Comparison of ENCODE assay signal across 10 cellular contexts in genomic region chr14:74988131-74988530, GRCh38. TPM values are rescaled to one million over a fixed set of nuclear protein-coding genes. Genes with fewer than 3 reads are reported as not detected.
DNase-seq lines count a peak whose midpoint lies in the region; ATAC-seq, FAIRE-seq and TF ChIP-seq lines count a peak whose summit lies in the region.
"Had no signal": no experiment of that assay in that cellular context is flagged by ENCODE, and none has a peak within 500 bp of the region (broad histone marks: within the 10 kb centered on the region; RNA-seq: fewer than 3 reads in every experiment).

No MANE protein-coding gene starts in this region.

- peak; percentile 32 for FAIRE-seq in urothelium cell line (lab: Jason Lieb, UNC)

- intact Hi-C loops in colonic mucosa (cut with DNase I): no loop called here

- H3K27ac ChIP-seq in RWPE2 (ENCODE audit: poor library complexity, severe bottlenecking) (peak overlapping the region; percentile 53), colonic mucosa (no peak overlapping the region)
- H3K27ac ChIP-seq: upper lobe of right lung had no signal

- no peak overlapping the region for H3K9ac ChIP-seq in colonic mucosa (ENCODE audit: low read depth in 2 of 2, low read length in 2 of 2)

- H3K36me3 ChIP-seq in RWPE2 (ENCODE audit: low read depth): no peaks in the 10 kb centered on the region
- H3K36me3 ChIP-seq in colonic mucosa: no peaks in the 10 kb centered on the region
- H3K36me3 ChIP-seq: upper lobe of right lung had no signal

- H3K27me3 ChIP-seq in RWPE2 (ENCODE audit: insufficient read depth, poor library complexity, severe bottlenecking) (no peaks in the 10 kb centered on the region), colonic mucosa (no peaks in the 10 kb centered on the region)
- H3K27me3 ChIP-seq: upper lobe of right lung had no signal

- peak; percentile 99 for ATAC-seq in RWPE2 (ENCODE audit: low read depth)
- ATAC-seq in GM18519 (IDR thresholded peaks at IDR 0.05; ENCODE audit: low FRiP score, unreplicated experiment): no peak
- ATAC-seq: upper lobe of right lung had no signal

- no peak overlapping the region for H3K4me3 ChIP-seq in RWPE2 (ENCODE audit: severe bottlenecking)
- no peak overlapping the region for H3K4me3 ChIP-seq in fibroblast of the aortic adventitia (ENCODE audit: low read depth, low read length)
- no peak overlapping the region for H3K4me3 ChIP-seq in colonic mucosa
- H3K4me3 ChIP-seq: upper lobe of right lung had no signal

- H3K9me3 ChIP-seq in RWPE2 (ENCODE audit: severe bottlenecking) (no peaks in the 10 kb centered on the region), colonic mucosa (no peaks in the 10 kb centered on the region)
- H3K9me3 ChIP-seq: upper lobe of right lung had no signal

- H3K4me1 ChIP-seq in RWPE2 (ENCODE audit: insufficient read depth, poor library complexity, severe bottlenecking) (peaks cover 21% of the 10 kb centered on the region), colonic mucosa (no peaks in the 10 kb centered on the region)
- H3K4me1 ChIP-seq: upper lobe of right lung had no signal

- DNase-seq in SIG-M5 treated with dmso at 0.1 percent for 504 hours (lab: John Stamatoyannopoulos, UW; ENCODE audit: unreplicated experiment): peak; percentile 38
- DNase-seq in SIG-M5 (lab: John Stamatoyannopoulos, UW): no peak
- peak; percentile 74 for DNase-seq in RWPE2 (ENCODE audit: low spot score)
- DNase-seq in fibroblast of the aortic adventitia (ENCODE audit: low read depth): peak; percentile 52
- DNase-seq in urothelium cell line (ENCODE audit: low spot score): peak; percentile 76
- DNase-seq in NCI-H2081 (lab: John Stamatoyannopoulos, UW): no peak
- DNase-seq in colonic mucosa: no peak
- DNase-seq: occipital lobe, upper lobe of right lung had no signal

- TF ChIP-seq CTCF in RWPE2 (IDR thresholded peaks at IDR 0.05; ENCODE audit: poor library complexity, severe bottlenecking) (no peak), fibroblast of the aortic adventitia (IDR thresholded peaks at IDR 0.05; ENCODE audit: insufficient read depth, low read length) (no peak), colonic mucosa (IDR thresholded peaks at IDR 0.05) (no peak)

RNA-seq across cellular contexts. Expression of gene EIF2B2, which starts 14.6 kb away (rescaled TPM):
- 16.4 and 34.2 TPM in 2 replicates for total RNA-seq in fibroblast of the aortic adventitia (ENCODE audit: low replicate concordance)
- total RNA-seq in colonic mucosa: 10 to 100 TPM; 34.0 to 48.9 TPM

RNA-seq across cellular contexts. Expression of gene PGF, which starts 32.7 kb away (rescaled TPM):
- total RNA-seq in fibroblast of the aortic adventitia (ENCODE audit: low replicate concordance) (0.36 and 2.1 TPM in 2 replicates), colonic mucosa (1 to 10 TPM in 1 of 2 donors, under 1 TPM in 1; 0.57 to 2.2 TPM)

Comparison
In these comparisons a context has a peak if more than half of its experiments do, and no peak if none do; other contexts are left out.
1. DNase-seq: peak in SIG-M5 treated with dmso at 0.1 percent for 504 hours (single experiment), RWPE2 (single experiment), fibroblast of the aortic adventitia (single experiment) and urothelium cell line (single experiment); none in SIG-M5 (single experiment), NCI-H2081 (0 of 2) and colonic mucosa (single experiment).